In genomic region chr15:42405876-42406482, GRCh38 we compare ENCODE assay signal across 15 cellular contexts.
"Had no signal": no experiment of that assay in that cellular context is flagged by ENCODE, and none has a peak within 500 bp of the region (broad histone marks: within the 10 kb centered on the region; RNA-seq: fewer than 3 reads in every experiment).

No MANE protein-coding gene starts in this region.

- ATAC-seq: activated naive CD4-positive, alpha-beta T cell treated with anti-CD3 and anti-CD28 coated beads, Interleukin-2, amount 50 U/mL, for 72 hours; stimulated activated naive CD8-positive, alpha-beta T cell treated with anti-CD3 and anti-CD28 coated beads, Interleukin-15, amount 100 ng/mL, for 72 hours had no signal

- H3K9me3 ChIP-seq: SK-N-SH, tibial artery, uterus had no signal

- H3K9me3 Mint-ChIP-seq: activated B cell treated with CpG ODN at 0.5 μM for 24 hours; activated CD4-positive, alpha-beta T cell treated with anti-CD3 and anti-CD28 coated beads, Interleukin-2, amount 10 ng/mL, durations not matched to agents 24 days and 14 days; activated naive CD4-positive, alpha-beta T cell treated with anti-CD3 and anti-CD28 coated beads, Interleukin-2, amount 50 U/mL, for 72 hours; activated T-cell treated with anti-CD3 and anti-CD28 coated beads, Interleukin-2, amount 50 U/mL, for 24 hours; nephron progenitor cell; stimulated activated naive CD8-positive, alpha-beta T cell treated with anti-CD3 and anti-CD28 coated beads, Interleukin-15, amount 100 ng/mL, for 72 hours had no signal

- H3K27ac Mint-ChIP-seq: activated B cell treated with CpG ODN at 0.5 μM for 24 hours; activated CD4-positive, alpha-beta T cell treated with anti-CD3 and anti-CD28 coated beads, Interleukin-2, amount 10 ng/mL, durations not matched to agents 24 days and 14 days; nephron progenitor cell had no signal

- H3K4me3 Mint-ChIP-seq: activated B cell treated with CpG ODN at 0.5 μM for 24 hours; activated CD4-positive, alpha-beta T cell treated with anti-CD3 and anti-CD28 coated beads, Interleukin-2, amount 10 ng/mL, durations not matched to agents 24 days and 14 days; activated T-cell treated with anti-CD3 and anti-CD28 coated beads, Interleukin-2, amount 50 U/mL, for 24 hours; nephron progenitor cell; stimulated activated naive CD8-positive, alpha-beta T cell treated with anti-CD3 and anti-CD28 coated beads, Interleukin-15, amount 100 ng/mL, for 72 hours had no signal

- H3K36me3 ChIP-seq: uterus had no signal

- H3K27me3 ChIP-seq: brain microvascular endothelial cell, tibial artery, uterus had no signal

- H3K36me3 Mint-ChIP-seq: activated naive CD4-positive, alpha-beta T cell treated with anti-CD3 and anti-CD28 coated beads, Interleukin-2, amount 50 U/mL, for 72 hours had no signal

- H3K27ac ChIP-seq: brain microvascular endothelial cell, tibial artery, uterus had no signal

- H3K4me3 ChIP-seq: tibial artery, uterus had no signal

- DNase-seq: activated B cell treated with CpG ODN at 0.5 μM for 24 hours; activated CD4-positive, alpha-beta T cell treated with anti-CD3 and anti-CD28 coated beads, Interleukin-2, amount 10 ng/mL, durations not matched to agents 24 days and 14 days; activated effector memory CD4-positive, alpha-beta T cell treated with anti-CD3 and anti-CD28 coated beads, Interleukin-2, amount 50 U/mL, for 16 hours; activated T-cell treated with anti-CD3 and anti-CD28 coated beads, Interleukin-2, amount 50 U/mL, for 24 hours; amniotic stem cell; brain microvascular endothelial cell; hippocampal formation; kidney glomerular epithelial cell; nephron progenitor cell; SK-N-SH; stimulated activated CD4-positive, alpha-beta T cell treated with anti-CD3 and anti-CD28 coated beads, Interleukin-2, amount 100 ng/mL, for 48 hours; stimulated activated naive CD8-positive, alpha-beta T cell treated with anti-CD3 and anti-CD28 coated beads, Interleukin-15, amount 100 ng/mL, for 72 hours; tibial artery; uterus had no signal

- H3K27me3 Mint-ChIP-seq: activated B cell treated with CpG ODN at 0.5 μM for 24 hours; activated CD4-positive, alpha-beta T cell treated with anti-CD3 and anti-CD28 coated beads, Interleukin-2, amount 10 ng/mL, durations not matched to agents 24 days and 14 days; activated T-cell treated with anti-CD3 and anti-CD28 coated beads, Interleukin-2, amount 50 U/mL, for 24 hours; stimulated activated naive CD8-positive, alpha-beta T cell treated with anti-CD3 and anti-CD28 coated beads, Interleukin-15, amount 100 ng/mL, for 72 hours had no signal
